ENCODE assay signal across 1 cellular context in the genomic region with DNA sequence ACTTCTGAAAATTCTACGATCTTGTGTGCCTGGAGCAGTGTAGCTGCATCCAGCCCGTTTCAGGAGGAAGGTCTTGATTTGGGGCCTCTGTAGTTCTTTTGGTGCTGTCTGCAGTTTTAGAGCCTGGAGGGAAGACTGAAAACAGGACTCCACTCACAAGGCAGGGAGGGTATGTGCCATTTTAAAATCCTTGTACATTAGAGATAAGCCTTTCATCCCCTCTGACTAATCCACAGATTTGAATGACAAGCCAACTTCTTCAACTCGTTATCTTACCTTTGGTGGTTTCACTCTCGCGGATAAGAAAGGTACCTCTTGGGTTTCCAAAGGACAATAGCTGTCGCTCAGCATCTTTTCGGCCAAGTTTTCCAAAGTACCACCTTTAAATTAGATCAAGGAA.
TF ChIP-seq lines count a peak whose summit lies in the region.

No MANE protein-coding gene starts in this region.

TF ChIP-seq in GM23338, 12 proteins besides CTCF, POLR2A, EP300 and RAD21 (continued from another document):
- TF ChIP-seq, protein P1, sequence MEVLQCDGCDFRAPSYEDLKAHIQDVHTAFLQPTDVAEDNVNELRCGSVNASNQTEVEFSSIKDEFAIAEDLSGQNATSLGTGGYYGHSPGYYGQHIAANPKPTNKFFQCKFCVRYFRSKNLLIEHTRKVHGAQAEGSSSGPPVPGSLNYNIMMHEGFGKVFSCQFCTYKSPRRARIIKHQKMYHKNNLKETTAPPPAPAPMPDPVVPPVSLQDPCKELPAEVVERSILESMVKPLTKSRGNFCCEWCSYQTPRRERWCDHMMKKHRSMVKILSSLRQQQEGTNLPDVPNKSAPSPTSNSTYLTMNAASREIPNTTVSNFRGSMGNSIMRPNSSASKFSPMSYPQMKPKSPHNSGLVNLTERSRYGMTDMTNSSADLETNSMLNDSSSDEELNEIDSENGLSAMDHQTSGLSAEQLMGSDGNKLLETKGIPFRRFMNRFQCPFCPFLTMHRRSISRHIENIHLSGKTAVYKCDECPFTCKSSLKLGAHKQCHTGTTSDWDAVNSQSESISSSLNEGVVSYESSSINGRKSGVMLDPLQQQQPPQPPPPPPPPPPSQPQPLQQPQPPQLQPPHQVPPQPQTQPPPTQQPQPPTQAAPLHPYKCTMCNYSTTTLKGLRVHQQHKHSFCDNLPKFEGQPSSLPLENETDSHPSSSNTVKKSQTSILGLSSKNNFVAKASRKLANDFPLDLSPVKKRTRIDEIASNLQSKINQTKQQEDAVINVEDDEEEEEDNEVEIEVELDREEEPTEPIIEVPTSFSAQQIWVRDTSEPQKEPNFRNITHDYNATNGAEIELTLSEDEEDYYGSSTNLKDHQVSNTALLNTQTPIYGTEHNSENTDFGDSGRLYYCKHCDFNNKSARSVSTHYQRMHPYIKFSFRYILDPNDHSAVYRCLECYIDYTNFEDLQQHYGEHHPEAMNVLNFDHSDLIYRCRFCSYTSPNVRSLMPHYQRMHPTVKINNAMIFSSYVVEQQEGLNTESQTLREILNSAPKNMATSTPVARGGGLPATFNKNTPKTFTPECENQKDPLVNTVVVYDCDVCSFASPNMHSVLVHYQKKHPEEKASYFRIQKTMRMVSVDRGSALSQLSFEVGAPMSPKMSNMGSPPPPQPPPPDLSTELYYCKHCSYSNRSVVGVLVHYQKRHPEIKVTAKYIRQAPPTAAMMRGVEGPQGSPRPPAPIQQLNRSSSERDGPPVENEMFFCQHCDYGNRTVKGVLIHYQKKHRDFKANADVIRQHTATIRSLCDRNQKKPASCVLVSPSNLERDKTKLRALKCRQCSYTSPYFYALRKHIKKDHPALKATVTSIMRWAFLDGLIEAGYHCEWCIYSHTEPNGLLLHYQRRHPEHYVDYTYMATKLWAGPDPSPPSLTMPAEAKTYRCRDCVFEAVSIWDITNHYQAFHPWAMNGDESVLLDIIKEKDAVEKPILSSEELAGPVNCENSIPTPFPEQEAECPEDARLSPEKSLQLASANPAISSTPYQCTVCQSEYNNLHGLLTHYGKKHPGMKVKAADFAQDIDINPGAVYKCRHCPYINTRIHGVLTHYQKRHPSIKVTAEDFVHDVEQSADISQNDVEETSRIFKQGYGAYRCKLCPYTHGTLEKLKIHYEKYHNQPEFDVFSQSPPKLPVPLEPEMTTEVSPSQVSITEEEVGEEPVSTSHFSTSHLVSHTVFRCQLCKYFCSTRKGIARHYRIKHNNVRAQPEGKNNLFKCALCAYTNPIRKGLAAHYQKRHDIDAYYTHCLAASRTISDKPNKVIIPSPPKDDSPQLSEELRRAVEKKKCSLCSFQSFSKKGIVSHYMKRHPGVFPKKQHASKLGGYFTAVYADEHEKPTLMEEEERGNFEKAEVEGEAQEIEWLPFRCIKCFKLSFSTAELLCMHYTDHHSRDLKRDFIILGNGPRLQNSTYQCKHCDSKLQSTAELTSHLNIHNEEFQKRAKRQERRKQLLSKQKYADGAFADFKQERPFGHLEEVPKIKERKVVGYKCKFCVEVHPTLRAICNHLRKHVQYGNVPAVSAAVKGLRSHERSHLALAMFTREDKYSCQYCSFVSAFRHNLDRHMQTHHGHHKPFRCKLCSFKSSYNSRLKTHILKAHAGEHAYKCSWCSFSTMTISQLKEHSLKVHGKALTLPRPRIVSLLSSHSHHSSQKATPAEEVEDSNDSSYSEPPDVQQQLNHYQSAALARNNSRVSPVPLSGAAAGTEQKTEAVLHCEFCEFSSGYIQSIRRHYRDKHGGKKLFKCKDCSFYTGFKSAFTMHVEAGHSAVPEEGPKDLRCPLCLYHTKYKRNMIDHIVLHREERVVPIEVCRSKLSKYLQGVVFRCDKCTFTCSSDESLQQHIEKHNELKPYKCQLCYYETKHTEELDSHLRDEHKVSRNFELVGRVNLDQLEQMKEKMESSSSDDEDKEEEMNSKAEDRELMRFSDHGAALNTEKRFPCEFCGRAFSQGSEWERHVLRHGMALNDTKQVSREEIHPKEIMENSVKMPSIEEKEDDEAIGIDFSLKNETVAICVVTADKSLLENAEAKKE (CRISPR knock-in tag; IDR thresholded peaks at IDR 0.05) = no peak
- TF ChIP-seq ZNF114 (CRISPR knock-in tag; IDR thresholded peaks at IDR 0.05) = no peak
- TF ChIP-seq EZH2phosphoT487 (IDR thresholded peaks at IDR 0.05; ENCODE audit: unreplicated experiment) = no peak
